7 cellular contexts compared by ENCODE assay signal in genomic region chr15:101958656-101959055, GRCh38.
DNase-seq lines count a peak whose midpoint lies in the region; ATAC-seq, FAIRE-seq and TF ChIP-seq lines count a peak whose summit lies in the region.
"Not testable (repeated sequence)": the region's sequence is repeated elsewhere in the genome, so short reads cannot be mapped to it uniquely, and the experiment has no call there.

No MANE protein-coding gene starts in this region.

- not testable (repeated sequence) for H3K4me3 Mint-ChIP-seq in activated CD4-positive, alpha-beta T cell treated with anti-CD3 and anti-CD28 coated beads, Interleukin-2, amount 10 ng/mL, durations not matched to agents 24 days and 14 days

- not testable (repeated sequence) for ATAC-seq in lower lobe of right lung, pancreas

- not testable (repeated sequence) for TF ChIP-seq EP300 in esophagus muscularis mucosa (IDR thresholded peaks at IDR 0.05); suprapubic skin (IDR thresholded peaks at IDR 0.05)

- H3K27ac Mint-ChIP-seq in activated CD4-positive, alpha-beta T cell treated with anti-CD3 and anti-CD28 coated beads, Interleukin-2, amount 10 ng/mL, durations not matched to agents 24 days and 14 days: not testable (repeated sequence)

- H3K27me3 ChIP-seq in esophagus muscularis mucosa; right atrium auricular region; lower lobe of right lung (ENCODE audit: low read depth); pancreas; suprapubic skin: not testable (repeated sequence)

- H3K4me1 Mint-ChIP-seq in activated CD4-positive, alpha-beta T cell treated with anti-CD3 and anti-CD28 coated beads, Interleukin-2, amount 10 ng/mL, durations not matched to agents 24 days and 14 days: not testable (repeated sequence)

- not testable (repeated sequence) for H3K27me3 Mint-ChIP-seq in activated CD4-positive, alpha-beta T cell treated with anti-CD3 and anti-CD28 coated beads, Interleukin-2, amount 10 ng/mL, durations not matched to agents 24 days and 14 days

- H3K9me3 Mint-ChIP-seq in activated CD4-positive, alpha-beta T cell treated with anti-CD3 and anti-CD28 coated beads, Interleukin-2, amount 10 ng/mL, durations not matched to agents 24 days and 14 days: not testable (repeated sequence)

- not testable (repeated sequence) for TF ChIP-seq POLR2A in esophagus muscularis mucosa (IDR thresholded peaks at IDR 0.05; ENCODE audit: low read depth); suprapubic skin (IDR thresholded peaks at IDR 0.05)

- intact Hi-C loops in activated CD4-positive, alpha-beta T cell treated with anti-CD3 and anti-CD28 coated beads, Interleukin-2, amount 10 ng/mL, durations not matched to agents 24 days and 14 days (cut with micrococcal nuclease); esophagus muscularis mucosa (cut with DNase I); lower lobe of right lung (cut with DNase I); pancreas (cut with DNase I): not testable (repeated sequence)

- DNase-seq in HCEC 1CT (peak; percentile 0), esophagus muscularis mucosa (ENCODE audit: extremely low spot score) (peak; percentile 91), right atrium auricular region (ENCODE audit: low spot score) (peak; percentile 58), lower lobe of right lung (peak; percentile 28), pancreas (peak in 4 of 6 donors; percentile 14 to 74 (median 45)), suprapubic skin (ENCODE audit: low spot score in 2 of 2) (peak; percentile 53 to 62)
- peak; percentile 54 for DNase-seq in activated CD4-positive, alpha-beta T cell treated with anti-CD3 and anti-CD28 coated beads, Interleukin-2, amount 10 ng/mL, durations not matched to agents 24 days and 14 days

- H3K36me3 ChIP-seq in esophagus muscularis mucosa, right atrium auricular region, lower lobe of right lung, pancreas, suprapubic skin: not testable (repeated sequence)

- not testable (repeated sequence) for FAIRE-seq in pancreas (lab: Jason Lieb, UNC)

- not testable (repeated sequence) for TF ChIP-seq CTCF in esophagus muscularis mucosa (IDR thresholded peaks at IDR 0.05); right atrium auricular region (IDR thresholded peaks at IDR 0.05); lower lobe of right lung (IDR thresholded peaks at IDR 0.05); pancreas (IDR thresholded peaks at IDR 0.05); suprapubic skin (IDR thresholded peaks at IDR 0.05)

- not testable (repeated sequence) for H3K4me3 ChIP-seq in esophagus muscularis mucosa, right atrium auricular region, lower lobe of right lung, pancreas, suprapubic skin

- H3K36me3 Mint-ChIP-seq in activated CD4-positive, alpha-beta T cell treated with anti-CD3 and anti-CD28 coated beads, Interleukin-2, amount 10 ng/mL, durations not matched to agents 24 days and 14 days (ENCODE audit: low read depth): not testable (repeated sequence)

- H3K9me3 ChIP-seq in esophagus muscularis mucosa, right atrium auricular region, lower lobe of right lung, pancreas, suprapubic skin: not testable (repeated sequence)

- not testable (repeated sequence) for H3K27ac ChIP-seq in esophagus muscularis mucosa (replicated peaks in 1 of 4); right atrium auricular region; lower lobe of right lung; pancreas; suprapubic skin

- WGBS in esophagus muscularis mucosa: no CpG with 5 or more reads among the region's 4 CpGs
- 53 to 66% methylated on average over 2 of the region's 4 CpGs for WGBS in pancreas, 2 donors
- no CpG with 5 or more reads among the region's 4 CpGs for whole genome bisulfite sequencing in suprapubic skin

- not testable (repeated sequence) for H3K4me1 ChIP-seq in esophagus muscularis mucosa, right atrium auricular region, lower lobe of right lung, pancreas, suprapubic skin

Comparison
In these comparisons a context has a peak if more than half of its experiments do, and no peak if none do; other contexts are left out.
1. DNase-seq: peak in every context shown above with its lines; median percentile 91 in esophagus muscularis mucosa; 58 in right atrium auricular region; 58 in suprapubic skin; 54 in activated CD4-positive, alpha-beta T cell treated with anti-CD3 and anti-CD28 coated beads, Interleukin-2, amount 10 ng/mL, durations not matched to agents 24 days and 14 days; 45 in pancreas; 28 in lower lobe of right lung; 0 in HCEC 1CT.